In genomic region chr11:122101625-122102291, GRCh38 we compare ENCODE assay signal across 1 cellular context.
TF ChIP-seq lines count a peak whose summit lies in the region.

No MANE protein-coding gene starts in this region.

TF ChIP-seq in HepG2, 621 proteins besides CTCF, POLR2A, EP300 and RAD21 (continued from another document):
- TF ChIP-seq STAT6 (CRISPR knock-in tag; IDR thresholded peaks at IDR 0.05; ENCODE audit: borderline replicate concordance) (no peak), MLX (CRISPR knock-in tag; IDR thresholded peaks at IDR 0.05) (no peak)
